ENCODE assay signal across 25 cellular contexts in the genomic region with DNA sequence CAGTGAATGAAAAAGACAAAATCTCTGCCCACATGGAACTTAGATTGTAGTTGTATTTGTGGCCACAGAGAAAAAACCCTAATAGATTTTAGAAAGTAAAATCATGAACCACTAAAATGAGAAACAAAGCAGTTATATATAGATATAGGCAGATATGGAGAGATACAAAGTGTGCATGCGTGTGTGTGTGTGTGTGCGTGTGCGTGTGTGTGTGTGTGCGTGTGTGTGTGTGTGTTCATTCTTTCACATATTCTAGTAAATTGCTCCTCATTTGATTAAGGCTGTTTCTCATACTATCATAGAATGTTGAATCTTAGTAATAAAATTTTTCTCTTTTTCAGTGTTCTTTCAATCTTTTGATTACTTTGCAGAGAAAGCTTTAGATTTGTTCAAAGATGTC.
"Had no signal": no experiment of that assay in that cellular context is flagged by ENCODE, and none has a peak within 500 bp of the region (broad histone marks: within the 10 kb centered on the region; RNA-seq: fewer than 3 reads in every experiment).

No MANE protein-coding gene starts in this region.

- H3K36me3 Mint-ChIP-seq: activated CD8-positive, alpha-beta memory T cell treated with anti-CD3 and anti-CD28 coated beads, Interleukin-2, amount 10 ng/mL, durations not matched to agents 7 days and 5 days; activated naive CD4-positive, alpha-beta T cell treated with anti-CD3 and anti-CD28 coated beads, Interleukin-2, amount 50 U/mL, for 24 hours had no signal

- H3K27me3 Mint-ChIP-seq: activated CD8-positive, alpha-beta memory T cell treated with anti-CD3 and anti-CD28 coated beads, Interleukin-2, amount 10 ng/mL, durations not matched to agents 7 days and 5 days; activated naive CD4-positive, alpha-beta T cell treated with anti-CD3 and anti-CD28 coated beads, Interleukin-2, amount 50 U/mL, for 24 hours; activated naive CD8-positive, alpha-beta T cell treated with anti-CD3 and anti-CD28 coated beads, Interleukin-2, amount 50 U/mL, for 24 hours; naive thymus-derived CD8-positive, alpha-beta T cell; T-cell had no signal

- DNase-seq: activated CD4-positive, CD25-positive, alpha-beta regulatory T cell treated with anti-CD3 and anti-CD28 coated beads, Interleukin-2, amount 50 U/mL, for 72 hours; activated CD8-positive, alpha-beta memory T cell treated with anti-CD3 and anti-CD28 coated beads, Interleukin-2, amount 10 ng/mL, durations not matched to agents 7 days and 5 days; activated CD8-positive, alpha-beta T cell treated with anti-CD3 and anti-CD28 coated beads, Interleukin-2, amount 10 ng/mL, durations not matched to agents 7 days and 5 days; activated naive CD8-positive, alpha-beta T cell treated with anti-CD3 and anti-CD28 coated beads, Interleukin-2, amount 50 U/mL, for 24 hours; activated T-cell treated with anti-CD3 and anti-CD28 coated beads, Interleukin-2, amount 50 U/mL, for 48 hours; effector CD4-positive, alpha-beta T cell; gastrocnemius medialis; islet precursor cell; left ventricle myocardium superior; midbrain; naive thymus-derived CD8-positive, alpha-beta T cell; right cardiac atrium; stimulated activated CD4-positive, alpha-beta T cell treated with anti-CD3 and anti-CD28 coated beads, Interleukin-15, amount 100 ng/mL, for 24 hours; stimulated activated CD4-positive, alpha-beta T cell treated with anti-CD3 and anti-CD28 coated beads, Interleukin-2, amount 100 ng/mL, for 24 hours; stimulated activated naive CD4-positive, alpha-beta T cell treated with Interleukin-2 at 50 U/mL for 16 hours; T-cell; testis; transverse colon had no signal

- H3K4me3 Mint-ChIP-seq: activated CD8-positive, alpha-beta memory T cell treated with anti-CD3 and anti-CD28 coated beads, Interleukin-2, amount 10 ng/mL, durations not matched to agents 7 days and 5 days; activated CD8-positive, alpha-beta T cell treated with anti-CD3 and anti-CD28 coated beads, Interleukin-2, amount 10 ng/mL, durations not matched to agents 7 days and 5 days; activated naive CD4-positive, alpha-beta T cell treated with anti-CD3 and anti-CD28 coated beads, Interleukin-2, amount 50 U/mL, for 24 hours; activated naive CD8-positive, alpha-beta T cell treated with anti-CD3 and anti-CD28 coated beads, Interleukin-2, amount 50 U/mL, for 24 hours; naive thymus-derived CD8-positive, alpha-beta T cell; T-cell; T-helper 2 cell treated with Interferon-gamma antibody and Interleukin-4, amounts not matched to agents 5 μg/mL and 100 μg/mL, for 36 hours had no signal

- H3K4me1 Mint-ChIP-seq: activated CD8-positive, alpha-beta memory T cell treated with anti-CD3 and anti-CD28 coated beads, Interleukin-2, amount 10 ng/mL, durations not matched to agents 7 days and 5 days had no signal

- H3K4me3 ChIP-seq: gastrocnemius medialis, hepatocyte, testis, transverse colon had no signal

- H3K79me2 ChIP-seq: hepatocyte had no signal

- H3K9me3 Mint-ChIP-seq: activated naive CD4-positive, alpha-beta T cell treated with anti-CD3 and anti-CD28 coated beads, Interleukin-2, amount 50 U/mL, for 24 hours; activated naive CD8-positive, alpha-beta T cell treated with anti-CD3 and anti-CD28 coated beads, Interleukin-2, amount 50 U/mL, for 24 hours; activated T-helper 2 cell treated with anti-CD3 and anti-CD28 coated beads, Interferon-gamma antibody, Interleukin-2, Interleukin-4, amounts not matched to agents 10 μg/mL and 5 μg/mL and 100 μg/mL, durations not matched to agents 14 hours and 24 hours and 36 hours; naive thymus-derived CD8-positive, alpha-beta T cell; T-cell; T-helper 2 cell treated with Interferon-gamma antibody and Interleukin-4, amounts not matched to agents 5 μg/mL and 100 μg/mL, for 36 hours had no signal

- H2AFZ ChIP-seq: hepatocyte had no signal

- FAIRE-seq: bronchial epithelial cell, colon, endometrium had no signal

- H3K27me3 ChIP-seq: gastrocnemius medialis, hepatocyte, testis, transverse colon had no signal

- H3K9me3 ChIP-seq: gastrocnemius medialis, testis, transverse colon had no signal

- H3K27ac ChIP-seq: gastrocnemius medialis, hepatocyte, testis, transverse colon had no signal

- H3K27ac Mint-ChIP-seq: activated CD8-positive, alpha-beta memory T cell treated with anti-CD3 and anti-CD28 coated beads, Interleukin-2, amount 10 ng/mL, durations not matched to agents 7 days and 5 days; activated CD8-positive, alpha-beta T cell treated with anti-CD3 and anti-CD28 coated beads, Interleukin-2, amount 10 ng/mL, durations not matched to agents 7 days and 5 days; activated naive CD8-positive, alpha-beta T cell treated with anti-CD3 and anti-CD28 coated beads, Interleukin-2, amount 50 U/mL, for 24 hours; activated T-helper 2 cell treated with anti-CD3 and anti-CD28 coated beads, Interferon-gamma antibody, Interleukin-2, Interleukin-4, amounts not matched to agents 10 μg/mL and 5 μg/mL and 100 μg/mL, durations not matched to agents 14 hours and 24 hours and 36 hours; T-cell; T-helper 2 cell treated with Interferon-gamma antibody and Interleukin-4, amounts not matched to agents 5 μg/mL and 100 μg/mL, for 36 hours had no signal

- H3K36me3 ChIP-seq: gastrocnemius medialis, transverse colon had no signal

- H3K4me2 ChIP-seq: hepatocyte had no signal

- H3K4me1 ChIP-seq: testis had no signal
